In the genomic region with DNA sequence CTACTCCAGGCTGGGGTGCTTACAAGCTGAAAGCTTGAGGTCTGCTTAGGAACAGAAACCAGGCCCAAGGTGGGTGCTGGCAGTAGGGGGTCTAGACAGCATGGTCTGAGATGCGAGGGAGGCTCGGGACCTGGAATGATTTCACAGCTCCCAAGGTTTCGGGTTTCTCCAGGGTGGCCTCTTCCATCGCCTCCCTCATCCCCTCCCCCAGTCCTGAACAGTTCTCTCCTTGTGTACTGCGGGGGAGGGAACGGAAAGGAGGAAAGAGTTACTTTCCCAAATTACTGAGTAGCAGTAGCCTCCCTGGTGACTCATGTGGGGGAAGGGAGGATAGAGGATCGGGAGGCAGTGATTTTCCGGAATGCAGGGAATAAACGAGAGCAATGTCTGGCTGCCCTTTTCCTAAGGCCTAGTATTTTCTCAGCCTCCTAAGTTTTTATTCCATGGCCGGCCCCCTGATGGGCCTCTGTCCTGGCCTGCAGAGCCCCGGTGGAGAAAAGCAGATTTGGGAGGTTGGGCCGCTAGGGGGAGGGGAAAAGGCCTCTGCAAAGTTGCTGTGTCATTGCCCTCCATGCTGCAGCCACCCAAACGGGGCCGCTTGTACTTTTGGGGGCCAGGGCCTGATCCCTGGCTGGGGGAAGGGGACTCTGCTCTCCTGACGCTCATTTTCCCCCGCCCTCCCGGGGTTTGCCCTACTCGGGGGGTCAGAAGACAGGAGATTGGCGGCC, we compare ENCODE assay signal across 2 cellular contexts.
A peak's percentile ranks its signal among the peaks of the same experiment; 100 is the strongest.
TF ChIP-seq lines count a peak whose summit lies in the region.

No MANE protein-coding gene starts in this region.

TF ChIP-seq in HEK293, 187 proteins besides CTCF, POLR2A, EP300 and RAD21 (continues in another document):
- peak; percentile 57; the same call in 1 of the 2 replicates for TF ChIP-seq ZSCAN23 (tag by site-specific recombination; IDR thresholded peaks at IDR 0.05)
- TF ChIP-seq TRIM28 (IDR thresholded peaks at IDR 0.05; ENCODE audit: borderline replicate concordance, low read length): peak; percentile 58
- TF ChIP-seq ZNF549 (tag by site-specific recombination; IDR thresholded peaks at IDR 0.05): no peak
- TF ChIP-seq, protein P1, sequence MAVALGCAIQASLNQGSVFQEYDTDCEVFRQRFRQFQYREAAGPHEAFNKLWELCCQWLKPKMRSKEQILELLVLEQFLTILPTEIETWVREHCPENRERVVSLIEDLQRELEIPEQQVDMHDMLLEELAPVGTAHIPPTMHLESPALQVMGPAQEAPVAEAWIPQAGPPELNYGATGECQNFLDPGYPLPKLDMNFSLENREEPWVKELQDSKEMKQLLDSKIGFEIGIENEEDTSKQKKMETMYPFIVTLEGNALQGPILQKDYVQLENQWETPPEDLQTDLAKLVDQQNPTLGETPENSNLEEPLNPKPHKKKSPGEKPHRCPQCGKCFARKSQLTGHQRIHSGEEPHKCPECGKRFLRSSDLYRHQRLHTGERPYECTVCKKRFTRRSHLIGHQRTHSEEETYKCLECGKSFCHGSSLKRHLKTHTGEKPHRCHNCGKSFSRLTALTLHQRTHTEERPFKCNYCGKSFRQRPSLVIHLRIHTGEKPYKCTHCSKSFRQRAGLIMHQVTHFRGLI (tag by site-specific recombination; IDR thresholded peaks at IDR 0.05): peak; percentile 32; the same call in 1 of the 2 replicates
- TF ChIP-seq, protein P2, sequence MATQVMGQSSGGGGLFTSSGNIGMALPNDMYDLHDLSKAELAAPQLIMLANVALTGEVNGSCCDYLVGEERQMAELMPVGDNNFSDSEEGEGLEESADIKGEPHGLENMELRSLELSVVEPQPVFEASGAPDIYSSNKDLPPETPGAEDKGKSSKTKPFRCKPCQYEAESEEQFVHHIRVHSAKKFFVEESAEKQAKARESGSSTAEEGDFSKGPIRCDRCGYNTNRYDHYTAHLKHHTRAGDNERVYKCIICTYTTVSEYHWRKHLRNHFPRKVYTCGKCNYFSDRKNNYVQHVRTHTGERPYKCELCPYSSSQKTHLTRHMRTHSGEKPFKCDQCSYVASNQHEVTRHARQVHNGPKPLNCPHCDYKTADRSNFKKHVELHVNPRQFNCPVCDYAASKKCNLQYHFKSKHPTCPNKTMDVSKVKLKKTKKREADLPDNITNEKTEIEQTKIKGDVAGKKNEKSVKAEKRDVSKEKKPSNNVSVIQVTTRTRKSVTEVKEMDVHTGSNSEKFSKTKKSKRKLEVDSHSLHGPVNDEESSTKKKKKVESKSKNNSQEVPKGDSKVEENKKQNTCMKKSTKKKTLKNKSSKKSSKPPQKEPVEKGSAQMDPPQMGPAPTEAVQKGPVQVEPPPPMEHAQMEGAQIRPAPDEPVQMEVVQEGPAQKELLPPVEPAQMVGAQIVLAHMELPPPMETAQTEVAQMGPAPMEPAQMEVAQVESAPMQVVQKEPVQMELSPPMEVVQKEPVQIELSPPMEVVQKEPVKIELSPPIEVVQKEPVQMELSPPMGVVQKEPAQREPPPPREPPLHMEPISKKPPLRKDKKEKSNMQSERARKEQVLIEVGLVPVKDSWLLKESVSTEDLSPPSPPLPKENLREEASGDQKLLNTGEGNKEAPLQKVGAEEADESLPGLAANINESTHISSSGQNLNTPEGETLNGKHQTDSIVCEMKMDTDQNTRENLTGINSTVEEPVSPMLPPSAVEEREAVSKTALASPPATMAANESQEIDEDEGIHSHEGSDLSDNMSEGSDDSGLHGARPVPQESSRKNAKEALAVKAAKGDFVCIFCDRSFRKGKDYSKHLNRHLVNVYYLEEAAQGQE (tag by site-specific recombination; IDR thresholded peaks at IDR 0.05): no peak
- TF ChIP-seq ZNF184 (tag by site-specific recombination; IDR thresholded peaks at IDR 0.05): 0 out of 2 replicates have a peak, but pooled peaks have one; percentile 3
- peak; percentile 76; the same call in 1 of the 2 replicates for TF ChIP-seq ZNF335 (tag by site-specific recombination; conservative IDR thresholded peaks at IDR 0.05)
- TF ChIP-seq ZNF600 (tag by site-specific recombination; IDR thresholded peaks at IDR 0.05): peak; percentile 96
- TF ChIP-seq KLF9 (tag by site-specific recombination; IDR thresholded peaks at IDR 0.05; ENCODE audit: low read depth): peak; percentile 52; the same call in 1 of the 2 replicates
- TF ChIP-seq, protein P3, sequence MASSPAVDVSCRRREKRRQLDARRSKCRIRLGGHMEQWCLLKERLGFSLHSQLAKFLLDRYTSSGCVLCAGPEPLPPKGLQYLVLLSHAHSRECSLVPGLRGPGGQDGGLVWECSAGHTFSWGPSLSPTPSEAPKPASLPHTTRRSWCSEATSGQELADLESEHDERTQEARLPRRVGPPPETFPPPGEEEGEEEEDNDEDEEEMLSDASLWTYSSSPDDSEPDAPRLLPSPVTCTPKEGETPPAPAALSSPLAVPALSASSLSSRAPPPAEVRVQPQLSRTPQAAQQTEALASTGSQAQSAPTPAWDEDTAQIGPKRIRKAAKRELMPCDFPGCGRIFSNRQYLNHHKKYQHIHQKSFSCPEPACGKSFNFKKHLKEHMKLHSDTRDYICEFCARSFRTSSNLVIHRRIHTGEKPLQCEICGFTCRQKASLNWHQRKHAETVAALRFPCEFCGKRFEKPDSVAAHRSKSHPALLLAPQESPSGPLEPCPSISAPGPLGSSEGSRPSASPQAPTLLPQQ (tag by site-specific recombination; IDR thresholded peaks at IDR 0.05): 0 out of 2 replicates have a peak, but pooled peaks have one; percentile 6
- peak; percentile 98 for TF ChIP-seq PRDM1 (tag by site-specific recombination; IDR thresholded peaks at IDR 0.05)
- TF ChIP-seq ZFP37 (tag by site-specific recombination; IDR thresholded peaks at IDR 0.05): 0 out of 2 replicates have a peak, but pooled peaks have one; percentile 43
- TF ChIP-seq SP7 (tag by site-specific recombination; IDR thresholded peaks at IDR 0.05): peak; percentile 99
- TF ChIP-seq, protein P4, sequence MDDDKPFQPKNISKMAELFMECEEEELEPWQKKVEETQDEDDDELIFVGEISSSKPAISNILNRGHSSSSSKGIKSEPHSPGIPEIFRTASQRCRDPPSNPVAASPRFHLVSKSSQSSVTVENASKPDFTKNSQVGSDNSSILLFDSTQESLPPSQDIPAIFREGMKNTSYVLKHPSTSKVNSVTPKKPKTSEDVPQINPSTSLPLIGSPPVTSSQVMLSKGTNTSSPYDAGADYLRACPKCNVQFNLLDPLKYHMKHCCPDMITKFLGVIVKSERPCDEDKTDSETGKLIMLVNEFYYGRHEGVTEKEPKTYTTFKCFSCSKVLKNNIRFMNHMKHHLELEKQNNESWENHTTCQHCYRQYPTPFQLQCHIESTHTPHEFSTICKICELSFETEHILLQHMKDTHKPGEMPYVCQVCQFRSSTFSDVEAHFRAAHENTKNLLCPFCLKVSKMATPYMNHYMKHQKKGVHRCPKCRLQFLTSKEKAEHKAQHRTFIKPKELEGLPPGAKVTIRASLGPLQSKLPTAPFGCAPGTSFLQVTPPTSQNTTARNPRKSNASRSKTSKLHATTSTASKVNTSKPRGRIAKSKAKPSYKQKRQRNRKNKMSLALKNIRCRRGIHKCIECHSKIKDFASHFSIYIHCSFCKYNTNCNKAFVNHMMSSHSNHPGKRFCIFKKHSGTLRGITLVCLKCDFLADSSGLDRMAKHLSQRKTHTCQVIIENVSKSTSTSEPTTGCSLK (tag by site-specific recombination; IDR thresholded peaks at IDR 0.05): no peak
- peak; percentile 83 for TF ChIP-seq YY1 (tag by site-specific recombination; IDR thresholded peaks at IDR 0.05)
- TF ChIP-seq MZF1 (tag by site-specific recombination; IDR thresholded peaks at IDR 0.05; ENCODE audit: borderline replicate concordance): peak; percentile 34; the same call in 1 of the 2 replicates
- TF ChIP-seq ZNF791 (tag by site-specific recombination; IDR thresholded peaks at IDR 0.05): no peak

TF ChIP-seq in endothelial cell of umbilical vein, 7 proteins besides CTCF, POLR2A, EP300 and RAD21:
- TF ChIP-seq, protein P5, sequence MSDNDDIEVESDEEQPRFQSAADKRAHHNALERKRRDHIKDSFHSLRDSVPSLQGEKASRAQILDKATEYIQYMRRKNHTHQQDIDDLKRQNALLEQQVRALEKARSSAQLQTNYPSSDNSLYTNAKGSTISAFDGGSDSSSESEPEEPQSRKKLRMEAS (IDR thresholded peaks at IDR 0.05; ENCODE audit: insufficient read depth, insufficient read length): no peak
- no peak for TF ChIP-seq GATA2 (IDR thresholded peaks at IDR 0.05; ENCODE audit: insufficient read depth, insufficient read length, low read depth, low read length)
- peak; percentile 62 for TF ChIP-seq JUN (IDR thresholded peaks at IDR 0.05; ENCODE audit: borderline replicate concordance, insufficient read depth, insufficient read length, low read depth)
- TF ChIP-seq EZH2 (IDR thresholded peaks at IDR 0.05; ENCODE audit: borderline replicate concordance, low read depth, low read length, severe bottlenecking): no peak
- TF ChIP-seq POLR2AphosphoS5 (IDR thresholded peaks at IDR 0.05; ENCODE audit: insufficient read depth, low read depth, low read length): peak; percentile 62
- peak; percentile 88 for TF ChIP-seq FOS (IDR thresholded peaks at IDR 0.05; ENCODE audit: borderline replicate concordance, insufficient read depth, low read length)
- TF ChIP-seq MYC (IDR thresholded peaks at IDR 0.05; ENCODE audit: low read depth, low read length): peak; percentile 27
